8 cellular contexts compared by ENCODE assay signal in the genomic region with DNA sequence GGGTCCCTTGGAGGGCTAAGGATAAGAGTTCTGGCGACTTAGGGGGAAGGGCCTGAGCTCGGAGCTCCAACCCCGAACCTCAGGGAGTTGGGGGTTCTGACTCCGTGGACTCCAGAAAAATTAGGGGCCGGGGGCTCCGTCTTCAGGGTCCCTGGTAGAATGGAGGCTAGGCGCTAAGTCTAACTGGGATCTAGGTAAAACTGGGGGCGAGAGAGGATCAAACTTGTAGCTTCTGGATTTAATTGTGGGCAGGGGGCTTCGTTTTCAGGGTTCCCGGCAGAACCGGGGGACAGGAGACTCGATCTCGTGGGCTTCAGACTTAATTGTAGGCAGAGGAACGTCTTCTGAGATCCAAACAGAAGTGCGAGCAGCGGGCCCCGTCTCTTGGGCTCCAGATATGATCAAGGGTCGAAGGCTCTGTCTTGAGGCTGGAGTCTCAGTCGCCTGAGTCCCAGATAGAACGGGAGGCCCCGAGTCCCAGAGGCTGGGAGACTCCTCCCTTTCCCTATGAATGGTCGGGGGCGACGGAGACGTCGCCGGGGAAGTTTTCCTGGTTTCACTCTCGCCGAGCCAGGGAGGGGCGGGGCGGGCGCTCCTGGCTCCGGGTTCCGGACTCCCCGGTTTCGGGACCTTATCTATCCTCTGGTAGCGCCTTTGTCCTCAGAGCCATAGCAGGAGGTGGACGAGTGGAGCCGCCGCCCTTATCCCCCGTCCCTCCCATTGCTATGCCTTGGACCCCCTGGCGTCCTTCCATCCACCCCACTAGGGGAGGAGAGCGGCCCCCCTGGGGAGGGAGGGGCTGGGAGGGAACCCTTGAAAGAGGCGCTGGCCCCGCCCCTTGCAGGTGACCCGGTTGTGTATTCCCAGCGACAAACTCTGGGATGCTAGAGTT. TPM values are rescaled to one million over a fixed set of nuclear protein-coding genes. Genes with fewer than 3 reads are reported as not detected.
A peak's percentile ranks its signal among the peaks of the same experiment; 100 is the strongest.
DNase-seq lines count a peak whose midpoint lies in the region; ATAC-seq and TF ChIP-seq lines count a peak whose summit lies in the region.

No MANE protein-coding gene starts in this region.

- peaks cover 0 to 5% (median 0%) of the 10 kb centered on the region in 4 donors for H3K9me3 ChIP-seq in Peyer's patch
- no peaks in the 10 kb centered on the region for H3K9me3 ChIP-seq in colonic mucosa
- H3K9me3 ChIP-seq in stomach smooth muscle (ENCODE audit: control insufficient read depth in 2 of 2, low read length in 2 of 2): no peaks in the 10 kb centered on the region

- H3K36me3 ChIP-seq in Peyer's patch (no peaks in the 10 kb centered on the region), colonic mucosa (no peaks in the 10 kb centered on the region), stomach smooth muscle (ENCODE audit: control insufficient read depth in 2 of 2, insufficient read depth in 2 of 2, low read length in 2 of 2) (peaks cover 0 to 2% of the 10 kb centered on the region in 2 donors)

- H3K27me3 ChIP-seq in Peyer's patch (no peaks in the 10 kb centered on the region), colonic mucosa (no peaks in the 10 kb centered on the region), stomach smooth muscle (ENCODE audit: control insufficient read depth in 1 of 2, insufficient read depth in 2 of 2, low read length in 2 of 2) (no peaks in the 10 kb centered on the region)

- H3K4me1 ChIP-seq in Peyer's patch (peaks cover 0 to 38% (median 12%) of the 10 kb centered on the region in 4 donors), colonic mucosa (peaks cover 5% of the 10 kb centered on the region), stomach smooth muscle (ENCODE audit: control insufficient read depth, insufficient read depth, low read length) (peaks cover 50% of the 10 kb centered on the region)

- no peak for TF ChIP-seq CTCF in Peyer's patch (IDR thresholded peaks at IDR 0.05)
- no peak for TF ChIP-seq CTCF in colonic mucosa (IDR thresholded peaks at IDR 0.05)

- intact Hi-C loops in colonic mucosa (cut with DNase I): no loop called here

- H3K27ac ChIP-seq in Peyer's patch (peak overlapping the region; percentile 75 to 97 (median 96)), colonic mucosa (peak overlapping the region; percentile 91), stomach smooth muscle (ENCODE audit: low read length) (peak overlapping the region; percentile 90)

- peak; percentile 84 to 88 for TF ChIP-seq POLR2A in Peyer's patch (IDR thresholded peaks at IDR 0.05)

- peak overlapping the region; percentile 58 to 95 (median 82) for H3K4me3 ChIP-seq in Peyer's patch
- H3K4me3 ChIP-seq in colonic mucosa: peak overlapping the region; percentile 85
- H3K4me3 ChIP-seq in stomach smooth muscle (ENCODE audit: low read length in 2 of 2): peak overlapping the region; percentile 89 to 96

- DNase-seq in NOMO-1 treated with DMSO at 0.1 percent for 48 hours (lab: John Stamatoyannopoulos, UW; ENCODE audit: unreplicated experiment): peak; percentile 10
- no peak for DNase-seq in NOMO-1 (lab: John Stamatoyannopoulos, UW; ENCODE audit: unreplicated experiment in 2 of 2)
- DNase-seq in Peyer's patch: peak in 2 of 3 donors; percentile 85 to 89
- DNase-seq in colonic mucosa: peak; percentile 86
- DNase-seq in left lobe of liver (ENCODE audit: low spot score): peak; percentile 72
- DNase-seq in effector CD8-positive, alpha-beta T cell (lab: John Stamatoyannopoulos, UW): no peak

- H3K9ac ChIP-seq in colonic mucosa (ENCODE audit: low read depth in 2 of 2, low read length in 2 of 2): peak overlapping the region; percentile 99 to 100
- H3K9ac ChIP-seq in stomach smooth muscle (ENCODE audit: low read length in 2 of 2): peak overlapping the region; percentile 90 to 98

- ATAC-seq in left lobe of liver (peak; percentile 3), GM18498 (IDR thresholded peaks at IDR 0.05; ENCODE audit: unreplicated experiment) (no peak)

RNA-seq across cellular contexts. Expression of a gene that starts 1.3 kb away (rescaled TPM):
- 100 to 1,000 TPM in 3 of 4 donors, 10 to 100 TPM in 1; 25.6 to 171 (median 122) TPM for total RNA-seq in Peyer's patch
- total RNA-seq in colonic mucosa: 100 to 1,000 TPM; 115 to 121 TPM
- total RNA-seq in left lobe of liver: 70.4 TPM

RNA-seq across cellular contexts. Expression of a gene that starts 38.5 kb away (rescaled TPM):
- 10 to 100 TPM; 32.2 to 40.2 (median 37.1) TPM for total RNA-seq in Peyer's patch
- 10 to 100 TPM; 15.1 to 20.7 TPM for total RNA-seq in colonic mucosa
- total RNA-seq in left lobe of liver: 40.7 TPM

RNA-seq across cellular contexts. Expression of a gene that starts 43.7 kb away (rescaled TPM):
- total RNA-seq in Peyer's patch (10 to 100 TPM; 32.6 to 45.7 (median 37.5) TPM), colonic mucosa (100 to 1,000 TPM in 1 of 2 donors, 10 to 100 TPM in 1; 60.0 to 167 TPM), left lobe of liver (28.8 TPM)

RNA-seq across cellular contexts. Expression of a gene that starts 58.2 kb away (rescaled TPM):
- total RNA-seq in Peyer's patch: 100 to 1,000 TPM in 1 of 4 donors, 10 to 100 TPM in 3; 24.2 to 203 (median 51.6) TPM
- total RNA-seq in colonic mucosa: 10 to 100 TPM; 36.3 to 78.9 TPM
- 5,009 TPM for total RNA-seq in left lobe of liver

Comparison
In these comparisons a context has a peak if more than half of its experiments do, and no peak if none do; other contexts are left out.
1. DNase-seq: peak in NOMO-1 treated with DMSO at 0.1 percent for 48 hours (single experiment), Peyer's patch (2 of 3), colonic mucosa (single experiment) and left lobe of liver (single experiment); none in NOMO-1 (0 of 2) and effector CD8-positive, alpha-beta T cell (single experiment).
2. Peak in every context shown above with its lines, with median percentiles within 50 percentile points of each other: H3K27ac ChIP-seq and H3K4me3 ChIP-seq.